9 cellular contexts compared by ENCODE assay signal in genomic region chr2:37287966-37288365, GRCh38. TPM values are rescaled to one million over a fixed set of nuclear protein-coding genes. Genes with fewer than 3 reads are reported as not detected.
DNase-seq lines count a peak whose midpoint lies in the region; ATAC-seq, FAIRE-seq and TF ChIP-seq lines count a peak whose summit lies in the region.
"Had no signal": no experiment of that assay in that cellular context is flagged by ENCODE, and none has a peak within 500 bp of the region (broad histone marks: within the 10 kb centered on the region; RNA-seq: fewer than 3 reads in every experiment).

No MANE protein-coding gene starts in this region.

- peaks cover 3% of the 10 kb centered on the region for H4K20me1 ChIP-seq in DND-41 (ENCODE audit: insufficient read depth, low read length)

- H3K27me3 ChIP-seq in DND-41 (ENCODE audit: insufficient read depth, low read length, poor library complexity) = no peaks in the 10 kb centered on the region
- no peaks in the 10 kb centered on the region for H3K27me3 ChIP-seq in uterus
- H3K27me3 ChIP-seq: pancreas, SJCRH30 had no signal

- no peaks in the 10 kb centered on the region for H3K4me1 ChIP-seq in DND-41 (ENCODE audit: insufficient read depth, low read length)
- no peaks in the 10 kb centered on the region for H3K4me1 ChIP-seq in kidney (ENCODE audit: control insufficient read depth in 1 of 2, insufficient read depth in 1 of 2, low read depth in 1 of 2, low read length in 2 of 2)
- no peaks in the 10 kb centered on the region for H3K4me1 ChIP-seq in uterus
- H3K4me1 ChIP-seq: pancreas, SJCRH30 had no signal

- H3K27ac ChIP-seq in DND-41 (ENCODE audit: low read length) (no peak overlapping the region), kidney (ENCODE audit: low read depth in 2 of 2, low read length in 2 of 2) (no peak overlapping the region), uterus (no peak overlapping the region)
- H3K27ac ChIP-seq: pancreas, SJCRH30 had no signal

- H3K4me3 ChIP-seq in DND-41 (ENCODE audit: low read depth in 1 of 2, low read length in 2 of 2) = no peak overlapping the region
- no peak overlapping the region for H3K4me3 ChIP-seq in kidney (ENCODE audit: low read length in 2 of 2)
- H3K4me3 ChIP-seq in uterus = no peak overlapping the region
- H3K4me3 ChIP-seq: pancreas, SJCRH30 had no signal

- peaks cover 9% of the 10 kb centered on the region; the same call in 1 of the 2 replicates for H3K79me2 ChIP-seq in DND-41 (ENCODE audit: insufficient read depth, low read length)

- peak; percentile 73 for FAIRE-seq in GM19239 (lab: Jason Lieb, UNC)
- no peak for FAIRE-seq in kidney (lab: Jason Lieb, UNC)
- FAIRE-seq: pancreas had no signal

- H3K9ac ChIP-seq in DND-41 (ENCODE audit: low read depth, low read length) (no peak overlapping the region), kidney (ENCODE audit: low read length in 2 of 2) (no peak overlapping the region)

- H3K4me2 ChIP-seq in DND-41 (ENCODE audit: insufficient read depth, low read length) = no peak overlapping the region

- H2AFZ ChIP-seq in DND-41 (ENCODE audit: low read depth, low read length) = no peak overlapping the region

- no peak for DNase-seq in DND-41
- DNase-seq in GM19239 (ENCODE audit: insufficient read length, low spot score) = no peak
- DNase-seq in RPMI8226 = peak; percentile 33
- DNase-seq in kidney = no peak
- DNase-seq in uterus = no peak
- DNase-seq: pancreas had no signal

- no peak for ATAC-seq in DND-41 (ENCODE audit: insufficient read depth, low read depth)
- no peak for ATAC-seq in HG03280 (IDR thresholded peaks at IDR 0.05; ENCODE audit: unreplicated experiment)
- ATAC-seq in GM18511 (IDR thresholded peaks at IDR 0.05; ENCODE audit: unreplicated experiment) = no peak
- ATAC-seq: pancreas had no signal

- intact Hi-C loops in kidney (cut with DNase I) = no loop called here
- intact Hi-C loops in uterus (cut with DNase I; ENCODE audit: low total_unique reads) = no loop called here

- H3K9me3 ChIP-seq in DND-41 (ENCODE audit: insufficient read depth, low read length, severe bottlenecking) = no peaks in the 10 kb centered on the region
- H3K9me3 ChIP-seq in kidney (ENCODE audit: control insufficient read depth in 1 of 2, low read length in 2 of 2) = no peaks in the 10 kb centered on the region
- H3K9me3 ChIP-seq in uterus = no peaks in the 10 kb centered on the region
- H3K9me3 ChIP-seq: pancreas, SJCRH30 had no signal

- H3K36me3 ChIP-seq in DND-41 (ENCODE audit: insufficient read depth, low read length) (peaks cover 86% of the 10 kb centered on the region), kidney (ENCODE audit: control insufficient read depth in 1 of 2, insufficient read depth in 2 of 2, low read length in 2 of 2) (peaks cover 0 to 4% of the 10 kb centered on the region in 2 donors), uterus (no peaks in the 10 kb centered on the region)

- TF ChIP-seq POLR2A in uterus (IDR thresholded peaks at IDR 0.05) = no peak

- TF ChIP-seq CTCF in DND-41 (IDR thresholded peaks at IDR 0.05; ENCODE audit: borderline replicate concordance, extremely low read depth, low read length, poor library complexity, severe bottlenecking) (peak; percentile 37), kidney (IDR thresholded peaks at IDR 0.05; ENCODE audit: borderline replicate concordance, extremely low read depth, insufficient read depth) (peak; percentile 10), uterus (IDR thresholded peaks at IDR 0.05) (no peak)

RNA-seq across cellular contexts. Expression of gene PRKD3, which starts 36.7 kb away (rescaled TPM):
- 45.7 TPM for total RNA-seq in kidney
- 7.1 TPM for polyA plus RNA-seq in kidney (ENCODE audit: insufficient read depth, low read depth, low replicate concordance)
- total RNA-seq in uterus = 100 to 1,000 TPM in 1 of 4 donors, 10 to 100 TPM in 3; 53.8 to 128 (median 57.7) TPM

RNA-seq across cellular contexts. Expression of gene QPCT, which starts 56.5 kb away (rescaled TPM):
- 16.6 TPM for total RNA-seq in kidney
- polyA plus RNA-seq in kidney (ENCODE audit: insufficient read depth, low read depth, low replicate concordance) = 10.4 TPM
- 10 to 100 TPM in 2 of 4 donors, 1 to 10 TPM in 2; 4.4 to 46.9 (median 8.7) TPM for total RNA-seq in uterus

RNA-seq across cellular contexts. Expression of gene NDUFAF7, which starts 56.5 kb away (rescaled TPM):
- total RNA-seq in kidney (15.1 TPM), uterus (10 to 100 TPM; 11.3 to 35.7 (median 19.3) TPM)
- polyA plus RNA-seq in kidney (ENCODE audit: insufficient read depth, low read depth, low replicate concordance) = 13.1 TPM

RNA-seq across cellular contexts. Expression of gene CEBPZ, which starts 56.6 kb away (rescaled TPM):
- total RNA-seq in kidney = 55.9 TPM
- polyA plus RNA-seq in kidney (ENCODE audit: insufficient read depth, low read depth, low replicate concordance) = 45.5 TPM
- total RNA-seq in uterus = 10 to 100 TPM; 16.5 to 68.6 (median 53.8) TPM

Comparison
In these comparisons a context has a peak if more than half of its experiments do, and no peak if none do; other contexts are left out.
1. CTCF ChIP-seq: peak in DND-41 (single experiment) and kidney (single experiment); none in uterus (0 of 4).